18 cellular contexts compared by ENCODE assay signal in the genomic region with DNA sequence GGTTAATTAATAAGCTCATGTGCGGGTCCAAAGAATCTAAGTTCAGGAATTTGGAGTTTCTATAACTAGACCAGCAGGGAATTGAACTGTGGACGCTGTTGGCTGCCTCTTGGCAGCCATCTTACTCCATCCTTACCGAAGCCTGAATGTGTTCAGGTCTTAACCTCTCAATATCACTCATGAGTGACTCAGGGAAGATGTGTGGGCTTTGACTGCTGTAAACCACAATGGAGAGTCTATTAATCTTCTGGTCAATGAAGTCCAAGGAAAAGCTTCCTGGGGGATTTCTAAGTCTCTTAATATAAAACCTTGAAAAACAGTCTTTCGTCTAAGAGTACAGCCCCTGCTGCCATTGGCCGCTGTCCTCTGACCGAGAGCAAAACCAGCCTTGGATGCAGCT. TPM values are rescaled to one million over a fixed set of nuclear protein-coding genes. Genes with fewer than 3 reads are reported as not detected.
"Had no signal": no experiment of that assay in that cellular context is flagged by ENCODE, and none has a peak within 500 bp of the region (broad histone marks: within the 10 kb centered on the region; RNA-seq: fewer than 3 reads in every experiment).

No MANE protein-coding gene starts in this region.

- H3K4me1 ChIP-seq: gastrocnemius medialis, tibial artery, upper lobe of left lung, uterus had no signal

- ATAC-seq: esophagus mucosa; gastrocnemius medialis; left colon; naive thymus-derived CD4-positive, alpha-beta T cell; right cardiac atrium; stimulated activated memory B cell treated with anti-CD40 and anti-IgM and Interleukin-4, amounts not matched to agents 10 μg/mL and 1 μg/mL and 100 μg/mL, for 72 hours had no signal

- H3K4me3 ChIP-seq: dorsolateral prefrontal cortex, gastrocnemius medialis, tibial artery, upper lobe of left lung, uterus had no signal

- H3K27ac ChIP-seq: dorsolateral prefrontal cortex, gastrocnemius medialis, tibial artery, upper lobe of left lung, uterus had no signal

- H3K9me3 ChIP-seq: gastrocnemius medialis had no signal

- H3K27me3 ChIP-seq: dorsolateral prefrontal cortex, gastrocnemius medialis, tibial artery, upper lobe of left lung, uterus had no signal

- DNase-seq: cortex of kidney; dorsolateral prefrontal cortex; effector CD8-positive, alpha-beta T cell; gastrocnemius medialis; glutamatergic neuron; islet precursor cell; left colon; mesendoderm; naive thymus-derived CD4-positive, alpha-beta T cell; nephron progenitor cell; posterior cingulate gyrus; right cardiac atrium; stimulated activated CD4-positive, alpha-beta T cell treated with anti-CD3 and anti-CD28 coated beads, Interleukin-4, amount 100 ng/mL, for 24 hours; tibial artery; upper lobe of left lung; uterus had no signal

- H3K36me3 ChIP-seq: gastrocnemius medialis, upper lobe of left lung, uterus had no signal

RNA-seq across cellular contexts. Expression of gene OXTR, which starts 46.7 kb away (rescaled TPM):
- polyA plus RNA-seq: naive thymus-derived CD4-positive, alpha-beta T cell had no signal
